Comparison of ENCODE assay signal across 29 cellular contexts in the genomic region with DNA sequence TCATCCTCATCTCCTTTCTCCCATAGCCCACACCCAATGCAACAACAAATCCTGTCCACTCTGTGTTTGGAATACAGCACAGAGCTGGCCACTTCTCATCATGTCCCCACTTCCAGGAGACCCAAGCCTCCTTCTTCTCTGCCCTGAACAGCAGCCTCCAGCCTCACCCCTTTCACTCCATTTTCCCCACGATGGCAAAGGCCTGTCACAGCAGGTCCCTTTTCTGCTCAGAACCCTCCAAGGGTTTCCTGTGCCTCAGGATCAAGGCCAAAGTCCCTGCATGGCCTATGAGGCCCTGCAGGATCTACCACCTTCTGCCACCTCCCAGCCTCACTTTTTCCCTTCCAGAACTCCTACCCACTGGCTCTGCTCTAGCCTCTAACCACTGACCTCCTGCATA.
"Had no signal": no experiment of that assay in that cellular context is flagged by ENCODE, and none has a peak within 500 bp of the region (broad histone marks: within the 10 kb centered on the region; RNA-seq: fewer than 3 reads in every experiment).

No MANE protein-coding gene starts in this region.

- H3K4me1 Mint-ChIP-seq: naive thymus-derived CD8-positive, alpha-beta T cell; neural progenitor cell; stimulated activated effector memory CD8-positive, alpha-beta T cell treated with anti-CD3 and anti-CD28 coated beads, Interleukin-12 subunit alpha, Interleukin-12 subunit beta, amount 100 ng/mL, for 72 hours; stimulated activated naive B cell treated with anti-CD40 and anti-IgM and Interleukin-4, amounts not matched to agents 10 μg/mL and 1 μg/mL and 100 μg/mL, for 72 hours had no signal

- H3K36me3 Mint-ChIP-seq: natural killer cell treated with Interleukin-12 subunit alpha and Interleukin-12 subunit beta and Interleukin-15 and Interleukin-18, amount 100 ng/mL, for 72 hours; stimulated activated effector memory CD8-positive, alpha-beta T cell treated with anti-CD3 and anti-CD28 coated beads, Interleukin-12 subunit alpha, Interleukin-12 subunit beta, amount 100 ng/mL, for 72 hours; stimulated activated naive B cell treated with anti-CD40 and anti-IgM and Interleukin-4, amounts not matched to agents 10 μg/mL and 1 μg/mL and 100 μg/mL, for 72 hours; type B pancreatic cell had no signal

- DNase-seq: naive thymus-derived CD8-positive, alpha-beta T cell; occipital lobe; ovary; posterior cingulate gyrus; psoas muscle; right cardiac atrium; right lobe of liver; sigmoid colon; small intestine; stimulated activated CD4-positive, alpha-beta T cell treated with anti-CD3 and anti-CD28 coated beads, Interleukin-15, amount 100 ng/mL, for 24 hours; stimulated activated CD4-positive, alpha-beta T cell treated with anti-CD3 and anti-CD28 coated beads, Interleukin-2, amount 100 ng/mL, for 24 hours; stimulated activated CD4-positive, alpha-beta T cell treated with anti-CD3 and anti-CD28 coated beads, Interleukin-2, amount 100 ng/mL, for 48 hours; stimulated activated CD4-positive, alpha-beta T cell treated with anti-CD3 and anti-CD28 coated beads, Interleukin-4, amount 100 ng/mL, for 24 hours; stimulated activated naive B cell treated with anti-CD40 and anti-IgM and Interleukin-4, amounts not matched to agents 10 μg/mL and 1 μg/mL and 100 μg/mL, for 72 hours; stimulated activated naive CD4-positive, alpha-beta T cell treated with Interleukin-2 at 50 U/mL for 16 hours; stomach; testis; tibial artery; transverse colon; upper lobe of right lung; uterus had no signal

- H3K9ac ChIP-seq: neural progenitor cell, parathyroid adenoma had no signal

- H3K4me3 Mint-ChIP-seq: naive thymus-derived CD8-positive, alpha-beta T cell; natural killer cell treated with Interleukin-12 subunit alpha and Interleukin-12 subunit beta and Interleukin-15 and Interleukin-18, amount 100 ng/mL, for 72 hours; neural progenitor cell; stimulated activated effector memory CD8-positive, alpha-beta T cell treated with anti-CD3 and anti-CD28 coated beads, Interleukin-12 subunit alpha, Interleukin-12 subunit beta, amount 100 ng/mL, for 72 hours; stimulated activated naive B cell treated with anti-CD40 and anti-IgM and Interleukin-4, amounts not matched to agents 10 μg/mL and 1 μg/mL and 100 μg/mL, for 72 hours; stimulated activated naive CD8-positive, alpha-beta T cell treated with anti-CD3 and anti-CD28 coated beads, Interleukin-15, Interleukin-2, amounts not matched to agents 100 ng/mL and 50 ng/mL, for 24 hours; type B pancreatic cell had no signal

- H3K9me3 ChIP-seq: ovary, psoas muscle, right lobe of liver, sigmoid colon, suprapubic skin, testis, tibial artery, transverse colon, upper lobe of right lung, uterus had no signal

- H3K27ac ChIP-seq: neural progenitor cell, ovary, parathyroid adenoma, psoas muscle, right lobe of liver, sigmoid colon, stomach, suprapubic skin, testis, tibial artery, transverse colon, upper lobe of right lung, uterus had no signal

- H3K36me3 ChIP-seq: neural progenitor cell, ovary, right lobe of liver, sigmoid colon, stomach, suprapubic skin, tibial artery, transverse colon, upper lobe of right lung, uterus had no signal

- H3K4me3 ChIP-seq: neural progenitor cell, ovary, psoas muscle, right lobe of liver, sigmoid colon, stomach, suprapubic skin, testis, tibial artery, transverse colon, upper lobe of right lung, uterus had no signal

- ATAC-seq: naive thymus-derived CD8-positive, alpha-beta T cell; natural killer cell treated with Interleukin-12 subunit alpha and Interleukin-12 subunit beta and Interleukin-15 and Interleukin-18, amount 100 ng/mL, for 72 hours; psoas muscle; right cardiac atrium; right lobe of liver; stimulated activated effector memory CD8-positive, alpha-beta T cell treated with anti-CD3 and anti-CD28 coated beads, Interleukin-12 subunit alpha, Interleukin-12 subunit beta, amount 100 ng/mL, for 72 hours; stimulated activated naive B cell treated with anti-CD40 and anti-IgM and Interleukin-4, amounts not matched to agents 10 μg/mL and 1 μg/mL and 100 μg/mL, for 72 hours; upper lobe of right lung had no signal

- H3K27me3 ChIP-seq: neural progenitor cell, ovary, right lobe of liver, sigmoid colon, suprapubic skin, testis, tibial artery, transverse colon, upper lobe of right lung, uterus had no signal

- H3K4me1 ChIP-seq: parathyroid adenoma, psoas muscle, right lobe of liver, sigmoid colon, stomach, suprapubic skin, testis, tibial artery, transverse colon, upper lobe of right lung, uterus had no signal

- H3K9me3 Mint-ChIP-seq: natural killer cell treated with Interleukin-12 subunit alpha and Interleukin-12 subunit beta and Interleukin-15 and Interleukin-18, amount 100 ng/mL, for 72 hours; stimulated activated effector memory CD8-positive, alpha-beta T cell treated with anti-CD3 and anti-CD28 coated beads, Interleukin-12 subunit alpha, Interleukin-12 subunit beta, amount 100 ng/mL, for 72 hours; type B pancreatic cell had no signal

- H3K27ac Mint-ChIP-seq: naive thymus-derived CD8-positive, alpha-beta T cell; natural killer cell treated with Interleukin-12 subunit alpha and Interleukin-12 subunit beta and Interleukin-15 and Interleukin-18, amount 100 ng/mL, for 72 hours; neural progenitor cell; progenitor cell of endocrine pancreas; stimulated activated effector memory CD8-positive, alpha-beta T cell treated with anti-CD3 and anti-CD28 coated beads, Interleukin-12 subunit alpha, Interleukin-12 subunit beta, amount 100 ng/mL, for 72 hours; stimulated activated naive B cell treated with anti-CD40 and anti-IgM and Interleukin-4, amounts not matched to agents 10 μg/mL and 1 μg/mL and 100 μg/mL, for 72 hours; stimulated activated naive CD8-positive, alpha-beta T cell treated with anti-CD3 and anti-CD28 coated beads, Interleukin-15, Interleukin-2, amounts not matched to agents 100 ng/mL and 50 ng/mL, for 24 hours; type B pancreatic cell had no signal
